Comparison of ENCODE assay signal across 9 cellular contexts in genomic region chr5:140548791-140549190, GRCh38. TPM values are rescaled to one million over a fixed set of nuclear protein-coding genes. Genes with fewer than 3 reads are reported as not detected.
DNase-seq lines count a peak whose midpoint lies in the region; FAIRE-seq and TF ChIP-seq lines count a peak whose summit lies in the region.
"Had no signal": no experiment of that assay in that cellular context is flagged by ENCODE, and none has a peak within 500 bp of the region (broad histone marks: within the 10 kb centered on the region; RNA-seq: fewer than 3 reads in every experiment).

No MANE protein-coding gene starts in this region.

- peak overlapping the region; percentile 93 for H3K27ac ChIP-seq in AG04450 (ENCODE audit: low read depth, low read length)
- H3K27ac ChIP-seq in neural progenitor cell, result no peak overlapping the region

- H3K79me2 ChIP-seq in neural progenitor cell (ENCODE audit: low read depth), result peaks cover 13% of the 10 kb centered on the region

- peak overlapping the region; percentile 81 for H3K4me2 ChIP-seq in neural progenitor cell

- no peaks in the 10 kb centered on the region for H3K27me3 ChIP-seq in AG04450 (ENCODE audit: control insufficient read depth, insufficient read depth, low read length)
- no peaks in the 10 kb centered on the region for H3K27me3 ChIP-seq in neural progenitor cell

- H3K4me3 ChIP-seq in AG04450 (ENCODE audit: low read depth, low read length), result no peak overlapping the region
- H3K4me3 ChIP-seq in neural progenitor cell, result no peak overlapping the region

- peak overlapping the region; percentile 47 to 94 (median 93) for H3K27ac Mint-ChIP-seq in IgD-negative memory B cell
- H3K27ac Mint-ChIP-seq in dendritic cell treated with granulocyte-macrophage colony-stimulating factor and Interleukin-4, amounts not matched to agents 40 ng/mL and 50 ng/mL, for 4 days, result peak overlapping the region; percentile 94
- H3K27ac Mint-ChIP-seq in neural progenitor cell, result peak overlapping the region; percentile 69

- H3K36me3 ChIP-seq in neural progenitor cell, result no peaks in the 10 kb centered on the region

- no peaks in the 10 kb centered on the region for H3K9me3 ChIP-seq in AG04450 (ENCODE audit: control insufficient read depth, insufficient read depth, low read length)
- no peaks in the 10 kb centered on the region for H3K9me3 ChIP-seq in neural progenitor cell (ENCODE audit: low read depth)

- H2AFZ ChIP-seq in neural progenitor cell (replicated peaks), result no peak overlapping the region

- H3K9me3 Mint-ChIP-seq in IgD-negative memory B cell, result no peaks in the 10 kb centered on the region
- H3K9me3 Mint-ChIP-seq in dendritic cell treated with granulocyte-macrophage colony-stimulating factor and Interleukin-4, amounts not matched to agents 40 ng/mL and 50 ng/mL, for 4 days, result no peaks in the 10 kb centered on the region
- H3K9me3 Mint-ChIP-seq in neural progenitor cell, result no peaks in the 10 kb centered on the region

- H4K20me1 ChIP-seq in neural progenitor cell (ENCODE audit: low read depth), result peaks cover 23% of the 10 kb centered on the region

- H3K4me1 Mint-ChIP-seq in IgD-negative memory B cell, result peaks cover 28 to 31% (median 30%) of the 10 kb centered on the region in 3 donors
- H3K4me1 Mint-ChIP-seq in dendritic cell treated with granulocyte-macrophage colony-stimulating factor and Interleukin-4, amounts not matched to agents 40 ng/mL and 50 ng/mL, for 4 days (ENCODE audit: low read depth), result peaks cover 59% of the 10 kb centered on the region
- peaks cover 23% of the 10 kb centered on the region for H3K4me1 Mint-ChIP-seq in neural progenitor cell

- peaks cover 10% of the 10 kb centered on the region for H3K4me1 ChIP-seq in neural progenitor cell

- H3K4me3 Mint-ChIP-seq in IgD-negative memory B cell (peak overlapping the region; percentile 55 to 83 (median 70)), neural progenitor cell (no peak overlapping the region)
- H3K4me3 Mint-ChIP-seq in dendritic cell treated with granulocyte-macrophage colony-stimulating factor and Interleukin-4, amounts not matched to agents 40 ng/mL and 50 ng/mL, for 4 days, result peak overlapping the region; percentile 45

- no peak overlapping the region for H3K9ac ChIP-seq in neural progenitor cell

- intact Hi-C loops in dendritic cell treated with granulocyte-macrophage colony-stimulating factor and Interleukin-4, amounts not matched to agents 40 ng/mL and 50 ng/mL, for 4 days (cut with micrococcal nuclease), result loop anchor here (1.0 to 5.0 kb wide), 4 partner anchors 9 to 164 kb away; partner anchors contain the start of genes SRA1 and TMCO6

- FAIRE-seq in GM19239 (lab: Jason Lieb, UNC), result no peak

- TF ChIP-seq CTCF in AG04450 (IDR thresholded peaks at IDR 0.05; ENCODE audit: low read depth, low read length) (no peak), neural progenitor cell (IDR thresholded peaks at IDR 0.05) (no peak)

- H3K36me3 Mint-ChIP-seq in IgD-negative memory B cell (peaks cover 7% of the 10 kb centered on the region), neural progenitor cell (peaks cover 32% of the 10 kb centered on the region)
- H3K36me3 Mint-ChIP-seq in dendritic cell treated with granulocyte-macrophage colony-stimulating factor and Interleukin-4, amounts not matched to agents 40 ng/mL and 50 ng/mL, for 4 days (ENCODE audit: low read depth), result peaks cover 73% of the 10 kb centered on the region

- CTCF ChIA-PET in AG04450 (lab: Charles Lee), result interaction anchor here (1.0 to 2.5 kb wide), 4 partner anchors 86 to 142 kb away, joined by 3 to 19 read pairs (median 14); partner anchors contain the start of genes IK, NDUFA2 and TMCO6

- no peak for DNase-seq in AG04450 (ENCODE audit: low read depth, low spot score)
- DNase-seq in neural progenitor cell (ENCODE audit: low spot score), result no peak
- no peak for DNase-seq in HT-29 (ENCODE audit: low spot score)
- DNase-seq in NCI-H446 (lab: John Stamatoyannopoulos, UW), result no peak
- DNase-seq in GM19239 (ENCODE audit: insufficient read length, low spot score), result no peak
- no peak for DNase-seq in AG08395 (ENCODE audit: low spot score)
- DNase-seq: activated effector memory CD4-positive, alpha-beta T cell treated with anti-CD3 and anti-CD28 coated beads, Interleukin-2, amount 50 U/mL, for 16 hours had no signal

- POLR2A ChIA-PET in AG04450 (lab: Yijun Ruan, JAX), result interaction anchor here (0.5 to 3.6 kb wide), 3 partner anchors 8 to 127 kb away, joined by 5 to 42 read pairs (median 10); partner anchors contain the start of gene SRA1

- H3K27me3 Mint-ChIP-seq in IgD-negative memory B cell (no peaks in the 10 kb centered on the region), neural progenitor cell (ENCODE audit: insufficient read depth, low read depth) (peaks cover 5% of the 10 kb centered on the region)
- H3K27me3 Mint-ChIP-seq in dendritic cell treated with granulocyte-macrophage colony-stimulating factor and Interleukin-4, amounts not matched to agents 40 ng/mL and 50 ng/mL, for 4 days, result no peaks in the 10 kb centered on the region

- H3F3A ChIP-seq in neural progenitor cell (ENCODE audit: low read depth), result peaks cover 37% of the 10 kb centered on the region

RNA-seq across cellular contexts. Expression of gene EIF4EBP3, which starts 1.3 kb away (rescaled TPM):
- polyA plus RNA-seq in AG04450 (2011; rRNA removed) (1.7 and 2.8 TPM in 2 replicates), IgD-negative memory B cell (32.9 TPM)
- polyA minus RNA-seq in AG04450 (2011; rRNA and poly(A)+ RNA removed), result 0.70 and 1.7 TPM in 2 replicates
- total RNA-seq in neural progenitor cell (ENCODE audit: low replicate concordance), result 0.53 and 1.1 TPM in 2 replicates
- 3.0 and 6.5 TPM in 2 replicates for total RNA-seq in HT-29 (2014; rRNA removed; shearing (Covaris generic))

RNA-seq across cellular contexts. Expression of gene SRA1, which starts 8.5 kb away (rescaled TPM):
- polyA plus RNA-seq in AG04450 (2011; rRNA removed) (52.3 and 52.8 TPM in 2 replicates), IgD-negative memory B cell (31.8 TPM)
- polyA minus RNA-seq in AG04450 (2011; rRNA and poly(A)+ RNA removed), result 32.4 and 35.9 TPM in 2 replicates
- total RNA-seq in neural progenitor cell (ENCODE audit: low replicate concordance), result 16.9 and 26.9 TPM in 2 replicates
- 53.1 and 61.3 TPM in 2 replicates for total RNA-seq in HT-29 (2014; rRNA removed; shearing (Covaris generic))

RNA-seq across cellular contexts. Expression of gene APBB3, which starts 15.6 kb away (rescaled TPM):
- 13.6 and 14.9 TPM in 2 replicates for polyA plus RNA-seq in AG04450 (2011; rRNA removed)
- 19.0 and 21.2 TPM in 2 replicates for polyA minus RNA-seq in AG04450 (2011; rRNA and poly(A)+ RNA removed)
- 4.4 TPM for polyA plus RNA-seq in IgD-negative memory B cell
- 20.7 and 23.6 TPM in 2 replicates for total RNA-seq in neural progenitor cell (ENCODE audit: low replicate concordance)
- total RNA-seq in HT-29 (2014; rRNA removed; shearing (Covaris generic)), result 12.1 and 19.5 TPM in 2 replicates

RNA-seq across cellular contexts. Expression of gene SLC35A4, which starts 15.8 kb away (rescaled TPM):
- polyA plus RNA-seq in AG04450 (2011; rRNA removed), result 63.4 and 86.2 TPM in 2 replicates
- 54.9 and 63.6 TPM in 2 replicates for polyA minus RNA-seq in AG04450 (2011; rRNA and poly(A)+ RNA removed)
- polyA plus RNA-seq in IgD-negative memory B cell, result 79.8 TPM
- 20.7 and 26.7 TPM in 2 replicates for total RNA-seq in neural progenitor cell (ENCODE audit: low replicate concordance)
- total RNA-seq in HT-29 (2014; rRNA removed; shearing (Covaris generic)), result 29.9 and 30.2 TPM in 2 replicates
